Comparison of ENCODE assay signal across 1 cellular context in the genomic region with DNA sequence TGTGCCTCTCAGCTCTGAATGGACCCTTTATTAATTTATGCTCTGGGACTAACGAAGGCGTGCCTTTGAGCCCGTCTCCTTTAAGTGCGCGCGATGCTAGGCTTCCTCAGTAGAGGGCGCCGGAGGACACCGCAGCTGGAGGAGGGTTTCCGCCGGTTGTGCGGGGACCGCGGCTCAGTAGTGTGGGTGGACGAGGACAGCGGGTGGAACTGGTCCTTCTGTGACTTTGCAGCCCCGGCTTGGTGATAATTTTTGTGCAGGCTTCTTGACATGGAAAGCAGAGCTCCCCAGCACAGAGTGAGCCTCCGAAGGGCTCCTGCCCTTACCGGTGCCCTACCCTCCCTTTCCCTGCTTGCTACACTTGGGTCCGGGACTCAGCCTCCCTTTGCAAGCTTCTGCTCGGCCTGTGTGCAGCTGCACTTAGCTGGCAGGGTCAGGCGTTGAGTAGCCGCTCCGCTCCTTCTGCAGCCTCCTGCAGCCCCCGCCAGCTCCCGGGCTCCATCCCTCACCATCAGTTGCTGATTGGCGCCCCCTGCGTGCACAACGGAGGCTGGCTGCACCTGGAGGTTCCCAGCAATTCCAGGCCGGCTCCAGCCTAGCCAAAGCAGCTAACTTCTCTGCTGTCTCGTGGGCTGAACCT.
TF ChIP-seq lines count a peak whose summit lies in the region.

No MANE protein-coding gene starts in this region.

TF ChIP-seq in HEK293, 187 proteins besides CTCF, POLR2A, EP300 and RAD21 (continued from another document and continues in another):
- TF ChIP-seq ZXDB (tag by site-specific recombination; IDR thresholded peaks at IDR 0.05) (0 out of 2 replicates have a peak, but pooled peaks have one; percentile 17), SP3 (tag by site-specific recombination; IDR thresholded peaks at IDR 0.05) (no peak), ZNF404 (tag by site-specific recombination; IDR thresholded peaks at IDR 0.05) (no peak), ZNF792 (tag by site-specific recombination; IDR thresholded peaks at IDR 0.05) (peak; percentile 27; the same call in 1 of the 2 replicates), ZBTB48 (tag by site-specific recombination; IDR thresholded peaks at IDR 0.05) (0 out of 2 replicates have a peak, but pooled peaks have one; percentile 27), OSR2 (tag by site-specific recombination; IDR thresholded peaks at IDR 0.05) (peak; percentile 35; the same call in 1 of the 2 replicates), ZNF600 (tag by site-specific recombination; IDR thresholded peaks at IDR 0.05) (peak; percentile 55; the same call in 1 of the 2 replicates), ZNF10 (tag by site-specific recombination; IDR thresholded peaks at IDR 0.05) (no peak), ZNF202 (tag by site-specific recombination; IDR thresholded peaks at IDR 0.05; ENCODE audit: borderline replicate concordance) (no peak), GLI4 (tag by site-specific recombination; IDR thresholded peaks at IDR 0.05) (no peak), HOXD13 (CRISPR knock-in tag; IDR thresholded peaks at IDR 0.05; ENCODE audit: borderline replicate concordance) (no peak), ZNF155 (tag by site-specific recombination; IDR thresholded peaks at IDR 0.05) (no peak), HOXA7 (CRISPR knock-in tag; IDR thresholded peaks at IDR 0.05; ENCODE audit: borderline replicate concordance) (no peak), ZNF274 (IDR thresholded peaks at IDR 0.05; ENCODE audit: low read length) (no peak), ZNF274 (tag by site-specific recombination; IDR thresholded peaks at IDR 0.05; ENCODE audit: borderline replicate concordance) (no peak), IKZF3 (tag by site-specific recombination; IDR thresholded peaks at IDR 0.05) (no peak), ZNF629 (tag by site-specific recombination; IDR thresholded peaks at IDR 0.05) (no peak), FEZF1 (tag by site-specific recombination; IDR thresholded peaks at IDR 0.05) (no peak), ZNF558 (tag by site-specific recombination; IDR thresholded peaks at IDR 0.05) (no peak)
- TF ChIP-seq, protein P1, sequence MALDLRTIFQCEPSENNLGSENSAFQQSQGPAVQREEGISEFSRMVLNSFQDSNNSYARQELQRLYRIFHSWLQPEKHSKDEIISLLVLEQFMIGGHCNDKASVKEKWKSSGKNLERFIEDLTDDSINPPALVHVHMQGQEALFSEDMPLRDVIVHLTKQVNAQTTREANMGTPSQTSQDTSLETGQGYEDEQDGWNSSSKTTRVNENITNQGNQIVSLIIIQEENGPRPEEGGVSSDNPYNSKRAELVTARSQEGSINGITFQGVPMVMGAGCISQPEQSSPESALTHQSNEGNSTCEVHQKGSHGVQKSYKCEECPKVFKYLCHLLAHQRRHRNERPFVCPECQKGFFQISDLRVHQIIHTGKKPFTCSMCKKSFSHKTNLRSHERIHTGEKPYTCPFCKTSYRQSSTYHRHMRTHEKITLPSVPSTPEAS (tag by site-specific recombination; IDR thresholded peaks at IDR 0.05), result no peak
- TF ChIP-seq, protein P2, sequence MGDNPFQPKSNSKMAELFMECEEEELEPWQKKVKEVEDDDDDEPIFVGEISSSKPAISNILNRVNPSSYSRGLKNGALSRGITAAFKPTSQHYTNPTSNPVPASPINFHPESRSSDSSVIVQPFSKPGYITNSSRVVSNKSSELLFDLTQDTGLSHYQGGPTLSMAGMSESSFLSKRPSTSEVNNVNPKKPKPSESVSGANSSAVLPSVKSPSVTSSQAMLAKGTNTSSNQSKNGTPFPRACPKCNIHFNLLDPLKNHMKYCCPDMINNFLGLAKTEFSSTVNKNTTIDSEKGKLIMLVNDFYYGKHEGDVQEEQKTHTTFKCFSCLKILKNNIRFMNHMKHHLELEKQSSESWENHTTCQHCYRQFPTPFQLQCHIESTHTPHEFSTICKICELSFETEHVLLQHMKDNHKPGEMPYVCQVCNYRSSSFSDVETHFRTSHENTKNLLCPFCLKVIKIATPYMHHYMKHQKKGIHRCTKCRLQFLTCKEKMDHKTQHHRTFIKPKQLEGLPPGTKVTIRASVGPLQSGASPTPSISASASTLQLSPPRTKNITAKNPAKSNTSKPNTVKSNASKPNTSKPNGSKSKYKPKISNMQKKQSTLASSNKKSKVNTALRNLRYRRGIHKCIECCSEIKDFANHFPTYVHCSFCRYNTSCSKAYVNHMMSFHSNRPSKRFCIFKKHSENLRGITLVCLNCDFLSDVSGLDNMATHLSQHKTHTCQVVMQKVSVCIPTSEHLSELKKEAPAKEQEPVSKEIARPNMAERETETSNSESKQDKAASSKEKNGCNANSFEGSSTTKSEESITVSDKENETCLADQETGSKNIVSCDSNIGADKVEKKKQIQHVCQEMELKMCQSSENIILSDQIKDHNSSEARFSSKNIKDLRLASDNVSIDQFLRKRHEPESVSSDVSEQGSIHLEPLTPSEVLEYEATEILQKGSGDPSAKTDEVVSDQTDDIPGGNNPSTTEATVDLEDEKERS (tag by site-specific recombination; IDR thresholded peaks at IDR 0.05), result no peak
- TF ChIP-seq, protein P3, sequence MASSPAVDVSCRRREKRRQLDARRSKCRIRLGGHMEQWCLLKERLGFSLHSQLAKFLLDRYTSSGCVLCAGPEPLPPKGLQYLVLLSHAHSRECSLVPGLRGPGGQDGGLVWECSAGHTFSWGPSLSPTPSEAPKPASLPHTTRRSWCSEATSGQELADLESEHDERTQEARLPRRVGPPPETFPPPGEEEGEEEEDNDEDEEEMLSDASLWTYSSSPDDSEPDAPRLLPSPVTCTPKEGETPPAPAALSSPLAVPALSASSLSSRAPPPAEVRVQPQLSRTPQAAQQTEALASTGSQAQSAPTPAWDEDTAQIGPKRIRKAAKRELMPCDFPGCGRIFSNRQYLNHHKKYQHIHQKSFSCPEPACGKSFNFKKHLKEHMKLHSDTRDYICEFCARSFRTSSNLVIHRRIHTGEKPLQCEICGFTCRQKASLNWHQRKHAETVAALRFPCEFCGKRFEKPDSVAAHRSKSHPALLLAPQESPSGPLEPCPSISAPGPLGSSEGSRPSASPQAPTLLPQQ (tag by site-specific recombination; IDR thresholded peaks at IDR 0.05), result 0 out of 2 replicates have a peak, but pooled peaks have one; percentile 33
- TF ChIP-seq, protein P4, sequence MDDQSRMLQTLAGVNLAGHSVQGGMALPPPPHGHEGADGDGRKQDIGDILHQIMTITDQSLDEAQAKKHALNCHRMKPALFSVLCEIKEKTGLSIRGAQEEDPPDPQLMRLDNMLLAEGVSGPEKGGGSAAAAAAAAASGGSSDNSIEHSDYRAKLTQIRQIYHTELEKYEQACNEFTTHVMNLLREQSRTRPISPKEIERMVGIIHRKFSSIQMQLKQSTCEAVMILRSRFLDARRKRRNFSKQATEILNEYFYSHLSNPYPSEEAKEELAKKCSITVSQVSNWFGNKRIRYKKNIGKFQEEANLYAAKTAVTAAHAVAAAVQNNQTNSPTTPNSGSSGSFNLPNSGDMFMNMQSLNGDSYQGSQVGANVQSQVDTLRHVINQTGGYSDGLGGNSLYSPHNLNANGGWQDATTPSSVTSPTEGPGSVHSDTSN (CRISPR knock-in tag; IDR thresholded peaks at IDR 0.05), result no peak
- TF ChIP-seq, protein P5, sequence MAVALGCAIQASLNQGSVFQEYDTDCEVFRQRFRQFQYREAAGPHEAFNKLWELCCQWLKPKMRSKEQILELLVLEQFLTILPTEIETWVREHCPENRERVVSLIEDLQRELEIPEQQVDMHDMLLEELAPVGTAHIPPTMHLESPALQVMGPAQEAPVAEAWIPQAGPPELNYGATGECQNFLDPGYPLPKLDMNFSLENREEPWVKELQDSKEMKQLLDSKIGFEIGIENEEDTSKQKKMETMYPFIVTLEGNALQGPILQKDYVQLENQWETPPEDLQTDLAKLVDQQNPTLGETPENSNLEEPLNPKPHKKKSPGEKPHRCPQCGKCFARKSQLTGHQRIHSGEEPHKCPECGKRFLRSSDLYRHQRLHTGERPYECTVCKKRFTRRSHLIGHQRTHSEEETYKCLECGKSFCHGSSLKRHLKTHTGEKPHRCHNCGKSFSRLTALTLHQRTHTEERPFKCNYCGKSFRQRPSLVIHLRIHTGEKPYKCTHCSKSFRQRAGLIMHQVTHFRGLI (tag by site-specific recombination; IDR thresholded peaks at IDR 0.05), result no peak
- TF ChIP-seq, protein P6, sequence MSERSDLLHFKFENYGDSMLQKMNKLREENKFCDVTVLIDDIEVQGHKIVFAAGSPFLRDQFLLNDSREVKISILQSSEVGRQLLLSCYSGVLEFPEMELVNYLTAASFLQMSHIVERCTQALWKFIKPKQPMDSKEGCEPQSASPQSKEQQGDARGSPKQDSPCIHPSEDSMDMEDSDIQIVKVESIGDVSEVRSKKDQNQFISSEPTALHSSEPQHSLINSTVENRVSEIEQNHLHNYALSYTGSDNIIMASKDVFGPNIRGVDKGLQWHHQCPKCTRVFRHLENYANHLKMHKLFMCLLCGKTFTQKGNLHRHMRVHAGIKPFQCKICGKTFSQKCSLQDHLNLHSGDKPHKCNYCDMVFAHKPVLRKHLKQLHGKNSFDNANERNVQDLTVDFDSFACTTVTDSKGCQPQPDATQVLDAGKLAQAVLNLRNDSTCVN (tag by site-specific recombination; optimal IDR thresholded peaks at IDR 0.05), result peak; percentile 23
- TF ChIP-seq, protein P7, sequence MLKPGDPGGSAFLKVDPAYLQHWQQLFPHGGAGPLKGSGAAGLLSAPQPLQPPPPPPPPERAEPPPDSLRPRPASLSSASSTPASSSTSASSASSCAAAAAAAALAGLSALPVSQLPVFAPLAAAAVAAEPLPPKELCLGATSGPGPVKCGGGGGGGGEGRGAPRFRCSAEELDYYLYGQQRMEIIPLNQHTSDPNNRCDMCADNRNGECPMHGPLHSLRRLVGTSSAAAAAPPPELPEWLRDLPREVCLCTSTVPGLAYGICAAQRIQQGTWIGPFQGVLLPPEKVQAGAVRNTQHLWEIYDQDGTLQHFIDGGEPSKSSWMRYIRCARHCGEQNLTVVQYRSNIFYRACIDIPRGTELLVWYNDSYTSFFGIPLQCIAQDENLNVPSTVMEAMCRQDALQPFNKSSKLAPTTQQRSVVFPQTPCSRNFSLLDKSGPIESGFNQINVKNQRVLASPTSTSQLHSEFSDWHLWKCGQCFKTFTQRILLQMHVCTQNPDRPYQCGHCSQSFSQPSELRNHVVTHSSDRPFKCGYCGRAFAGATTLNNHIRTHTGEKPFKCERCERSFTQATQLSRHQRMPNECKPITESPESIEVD (tag by site-specific recombination; IDR thresholded peaks at IDR 0.05), result no peak
- TF ChIP-seq, protein P8, sequence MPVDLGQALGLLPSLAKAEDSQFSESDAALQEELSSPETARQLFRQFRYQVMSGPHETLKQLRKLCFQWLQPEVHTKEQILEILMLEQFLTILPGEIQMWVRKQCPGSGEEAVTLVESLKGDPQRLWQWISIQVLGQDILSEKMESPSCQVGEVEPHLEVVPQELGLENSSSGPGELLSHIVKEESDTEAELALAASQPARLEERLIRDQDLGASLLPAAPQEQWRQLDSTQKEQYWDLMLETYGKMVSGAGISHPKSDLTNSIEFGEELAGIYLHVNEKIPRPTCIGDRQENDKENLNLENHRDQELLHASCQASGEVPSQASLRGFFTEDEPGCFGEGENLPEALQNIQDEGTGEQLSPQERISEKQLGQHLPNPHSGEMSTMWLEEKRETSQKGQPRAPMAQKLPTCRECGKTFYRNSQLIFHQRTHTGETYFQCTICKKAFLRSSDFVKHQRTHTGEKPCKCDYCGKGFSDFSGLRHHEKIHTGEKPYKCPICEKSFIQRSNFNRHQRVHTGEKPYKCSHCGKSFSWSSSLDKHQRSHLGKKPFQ (tag by site-specific recombination; IDR thresholded peaks at IDR 0.05), result no peak
- TF ChIP-seq, protein P9, sequence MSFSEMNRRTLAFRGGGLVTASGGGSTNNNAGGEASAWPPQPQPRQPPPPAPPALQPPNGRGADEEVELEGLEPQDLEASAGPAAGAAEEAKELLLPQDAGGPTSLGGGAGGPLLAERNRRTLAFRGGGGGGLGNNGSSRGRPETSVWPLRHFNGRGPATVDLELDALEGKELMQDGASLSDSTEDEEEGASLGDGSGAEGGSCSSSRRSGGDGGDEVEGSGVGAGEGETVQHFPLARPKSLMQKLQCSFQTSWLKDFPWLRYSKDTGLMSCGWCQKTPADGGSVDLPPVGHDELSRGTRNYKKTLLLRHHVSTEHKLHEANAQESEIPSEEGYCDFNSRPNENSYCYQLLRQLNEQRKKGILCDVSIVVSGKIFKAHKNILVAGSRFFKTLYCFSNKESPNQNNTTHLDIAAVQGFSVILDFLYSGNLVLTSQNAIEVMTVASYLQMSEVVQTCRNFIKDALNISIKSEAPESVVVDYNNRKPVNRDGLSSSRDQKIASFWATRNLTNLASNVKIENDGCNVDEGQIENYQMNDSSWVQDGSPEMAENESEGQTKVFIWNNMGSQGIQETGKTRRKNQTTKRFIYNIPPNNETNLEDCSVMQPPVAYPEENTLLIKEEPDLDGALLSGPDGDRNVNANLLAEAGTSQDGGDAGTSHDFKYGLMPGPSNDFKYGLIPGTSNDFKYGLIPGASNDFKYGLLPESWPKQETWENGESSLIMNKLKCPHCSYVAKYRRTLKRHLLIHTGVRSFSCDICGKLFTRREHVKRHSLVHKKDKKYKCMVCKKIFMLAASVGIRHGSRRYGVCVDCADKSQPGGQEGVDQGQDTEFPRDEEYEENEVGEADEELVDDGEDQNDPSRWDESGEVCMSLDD (tag by site-specific recombination; IDR thresholded peaks at IDR 0.05), result no peak
- TF ChIP-seq, protein P10, sequence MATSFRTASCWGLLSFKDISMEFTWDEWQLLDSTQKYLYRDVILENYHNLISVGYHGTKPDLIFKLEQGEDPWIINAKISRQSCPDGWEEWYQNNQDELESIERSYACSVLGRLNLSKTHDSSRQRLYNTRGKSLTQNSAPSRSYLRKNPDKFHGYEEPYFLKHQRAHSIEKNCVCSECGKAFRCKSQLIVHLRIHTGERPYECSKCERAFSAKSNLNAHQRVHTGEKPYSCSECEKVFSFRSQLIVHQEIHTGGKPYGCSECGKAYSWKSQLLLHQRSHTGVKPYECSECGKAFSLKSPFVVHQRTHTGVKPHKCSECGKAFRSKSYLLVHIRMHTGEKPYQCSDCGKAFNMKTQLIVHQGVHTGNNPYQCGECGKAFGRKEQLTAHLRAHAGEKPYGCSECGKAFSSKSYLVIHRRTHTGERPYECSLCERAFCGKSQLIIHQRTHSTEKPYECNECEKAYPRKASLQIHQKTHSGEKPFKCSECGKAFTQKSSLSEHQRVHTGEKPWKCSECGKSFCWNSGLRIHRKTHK (tag by site-specific recombination; IDR thresholded peaks at IDR 0.05), result no peak
- TF ChIP-seq, protein P11, sequence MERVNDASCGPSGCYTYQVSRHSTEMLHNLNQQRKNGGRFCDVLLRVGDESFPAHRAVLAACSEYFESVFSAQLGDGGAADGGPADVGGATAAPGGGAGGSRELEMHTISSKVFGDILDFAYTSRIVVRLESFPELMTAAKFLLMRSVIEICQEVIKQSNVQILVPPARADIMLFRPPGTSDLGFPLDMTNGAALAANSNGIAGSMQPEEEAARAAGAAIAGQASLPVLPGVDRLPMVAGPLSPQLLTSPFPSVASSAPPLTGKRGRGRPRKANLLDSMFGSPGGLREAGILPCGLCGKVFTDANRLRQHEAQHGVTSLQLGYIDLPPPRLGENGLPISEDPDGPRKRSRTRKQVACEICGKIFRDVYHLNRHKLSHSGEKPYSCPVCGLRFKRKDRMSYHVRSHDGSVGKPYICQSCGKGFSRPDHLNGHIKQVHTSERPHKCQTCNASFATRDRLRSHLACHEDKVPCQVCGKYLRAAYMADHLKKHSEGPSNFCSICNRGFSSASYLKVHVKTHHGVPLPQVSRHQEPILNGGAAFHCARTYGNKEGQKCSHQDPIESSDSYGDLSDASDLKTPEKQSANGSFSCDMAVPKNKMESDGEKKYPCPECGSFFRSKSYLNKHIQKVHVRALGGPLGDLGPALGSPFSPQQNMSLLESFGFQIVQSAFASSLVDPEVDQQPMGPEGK (tag by site-specific recombination; IDR thresholded peaks at IDR 0.05), result 0 out of 2 replicates have a peak, but pooled peaks have one; percentile 38
